ENCODE assay signal across 14 cellular contexts in the genomic region with DNA sequence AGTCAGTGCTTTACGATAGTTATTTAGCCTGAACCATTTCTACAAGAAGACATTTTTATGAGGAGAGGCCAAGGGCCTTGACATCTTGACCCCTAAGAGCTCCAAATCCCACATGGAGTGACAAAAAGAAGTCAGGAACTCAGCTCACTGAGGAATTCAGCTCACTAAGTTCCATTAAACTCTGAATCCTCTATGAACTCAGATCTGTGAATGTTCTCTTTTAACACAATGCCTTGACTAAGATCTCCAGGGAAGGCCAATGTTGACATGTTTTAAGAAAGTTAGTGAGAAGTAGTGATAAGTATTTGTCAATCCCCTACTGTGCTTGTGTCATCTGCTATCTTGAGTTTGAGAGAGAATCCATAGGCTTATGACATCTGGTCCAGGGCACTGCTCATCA.
DNase-seq lines count a peak whose midpoint lies in the region; ATAC-seq and TF ChIP-seq lines count a peak whose summit lies in the region.
"Had no signal": no experiment of that assay in that cellular context is flagged by ENCODE, and none has a peak within 500 bp of the region (broad histone marks: within the 10 kb centered on the region; RNA-seq: fewer than 3 reads in every experiment).

No MANE protein-coding gene starts in this region.

- H3K27ac Mint-ChIP-seq in nephron progenitor cell, result peak overlapping the region; percentile 87
- H3K27ac Mint-ChIP-seq: CD4-positive, alpha-beta T cell; GM23338; HFFc6 had no signal

- H3K9me3 Mint-ChIP-seq in nephron progenitor cell, result peaks cover 9% of the 10 kb centered on the region
- H3K9me3 Mint-ChIP-seq: CD4-positive, alpha-beta T cell; GM23338; HFFc6 had no signal

- no peak for TF ChIP-seq POLR2A in gastroesophageal sphincter (IDR thresholded peaks at IDR 0.05)

- peaks cover 39% of the 10 kb centered on the region for H3K4me1 Mint-ChIP-seq in nephron progenitor cell

- H3K4me3 ChIP-seq in right atrium auricular region (no peak overlapping the region), gastroesophageal sphincter (no peak overlapping the region)
- H3K4me3 ChIP-seq: GM23338 had no signal

- H3K27ac ChIP-seq in right atrium auricular region (no peak overlapping the region), gastroesophageal sphincter (peak overlapping the region in 1 of 4 donors; percentile 12)
- H3K27ac ChIP-seq: C4-2B, HL-60 had no signal

- ATAC-seq in left ventricle myocardium superior (peak; percentile 65), gastroesophageal sphincter (peak; percentile 18)
- ATAC-seq: GM23338, HCT116 had no signal

- DNase-seq in left ventricle myocardium superior, result no peak
- no peak for DNase-seq in right atrium auricular region (ENCODE audit: low spot score)
- peak; percentile 8 for DNase-seq in nephron progenitor cell
- no peak for DNase-seq in NCI-H2107 treated with DMSO at 0.1 percent for 48 hours (lab: John Stamatoyannopoulos, UW; ENCODE audit: unreplicated experiment)
- DNase-seq in stimulated activated naive CD4-positive, alpha-beta T cell (lab: John Stamatoyannopoulos, UW), result no peak
- DNase-seq: AML-193; Caco-2; CD4-positive, alpha-beta T cell; HFFc6 had no signal

- H3K36me3 ChIP-seq in right atrium auricular region (no peaks in the 10 kb centered on the region), gastroesophageal sphincter (no peaks in the 10 kb centered on the region)

- TF ChIP-seq CTCF in right atrium auricular region (IDR thresholded peaks at IDR 0.05), result no peak
- no peak for TF ChIP-seq CTCF in gastroesophageal sphincter (IDR thresholded peaks at IDR 0.05)
- no peak for TF ChIP-seq CTCF in nephron progenitor cell (IDR thresholded peaks at IDR 0.05)

- H3K4me1 ChIP-seq in right atrium auricular region (no peaks in the 10 kb centered on the region), gastroesophageal sphincter (no peaks in the 10 kb centered on the region)
- H3K4me1 ChIP-seq: Caco-2 had no signal

- no peaks in the 10 kb centered on the region for H3K27me3 ChIP-seq in right atrium auricular region
- H3K27me3 ChIP-seq in gastroesophageal sphincter, result no peaks in the 10 kb centered on the region

- intact Hi-C loops in left ventricle myocardium superior (cut with micrococcal nuclease), result no loop called here

- no peak for TF ChIP-seq EP300 in gastroesophageal sphincter (IDR thresholded peaks at IDR 0.05)

- H3K27me3 Mint-ChIP-seq in nephron progenitor cell (ENCODE audit: low read depth, poor library complexity), result peaks cover 2% of the 10 kb centered on the region
- H3K27me3 Mint-ChIP-seq: CD4-positive, alpha-beta T cell had no signal

- H3K9me3 ChIP-seq in right atrium auricular region (peaks cover 0 to 7% of the 10 kb centered on the region in 2 donors), gastroesophageal sphincter (no peaks in the 10 kb centered on the region)
- H3K9me3 ChIP-seq: Caco-2 had no signal

- H3K4me3 Mint-ChIP-seq in nephron progenitor cell, result peak overlapping the region; percentile 7
- H3K4me3 Mint-ChIP-seq: CD4-positive, alpha-beta T cell; GM23338; HFFc6 had no signal

- H3K36me3 Mint-ChIP-seq in nephron progenitor cell (ENCODE audit: low read depth), result no peaks in the 10 kb centered on the region

- WGBS in gastroesophageal sphincter (ENCODE audit: low coverage in 1 of 2), 2 donors, result 60% methylated on average over 1 of the region's 1 CpG
